ENCODE assay signal across 1 cellular context in genomic region chr7:151710646-151711434, GRCh38.
TF ChIP-seq lines count a peak whose summit lies in the region.

No MANE protein-coding gene starts in this region.

TF ChIP-seq in liver, 16 proteins besides CTCF, POLR2A, EP300 and RAD21 (continued from another document):
- TF ChIP-seq MAX (IDR thresholded peaks at IDR 0.05) (peak; percentile 93), RXRA (IDR thresholded peaks at IDR 0.05) (peak; percentile 97 to 99), FOXA1 (IDR thresholded peaks at IDR 0.05) (peak; percentile 69), REST (IDR thresholded peaks at IDR 0.05) (peak; percentile 73), GABPA (IDR thresholded peaks at IDR 0.05 in 1 of 2, conservative IDR thresholded peaks at IDR 0.05 in 1 of 2) (no peak), NR2F2 (IDR thresholded peaks at IDR 0.05) (no peak), HNF4A (conservative IDR thresholded peaks at IDR 0.05) (peak; percentile 100), SP1 (IDR thresholded peaks at IDR 0.05) (peak; percentile 100), FOXA2 (IDR thresholded peaks at IDR 0.05) (peak; percentile 43)
